In the genomic region with DNA sequence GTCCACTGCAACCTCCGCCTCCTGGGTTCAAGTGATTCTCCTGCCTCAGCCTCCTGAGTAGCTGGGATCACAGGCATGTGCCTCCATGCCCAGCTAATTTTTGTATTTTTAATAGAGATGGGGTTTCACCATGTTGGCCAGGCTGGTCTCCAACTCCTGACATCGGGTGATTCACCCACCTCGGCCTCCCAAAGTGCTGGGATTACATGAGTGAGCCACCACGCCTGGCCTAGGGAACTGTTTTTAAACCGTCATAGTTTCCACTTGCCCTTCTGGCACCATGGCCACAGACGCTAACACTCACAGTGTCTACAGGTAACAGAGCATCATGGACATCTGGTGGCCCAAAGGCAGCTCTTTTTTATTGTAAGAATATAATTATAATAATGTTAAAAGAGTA, we compare ENCODE assay signal across 7 cellular contexts. TPM values are rescaled to one million over a fixed set of nuclear protein-coding genes. Genes with fewer than 3 reads are reported as not detected.
DNase-seq lines count a peak whose midpoint lies in the region; ATAC-seq and TF ChIP-seq lines count a peak whose summit lies in the region.
"Not testable (repeated sequence)": the region's sequence is repeated elsewhere in the genome, so short reads cannot be mapped to it uniquely, and the experiment has no call there.

No MANE protein-coding gene starts in this region.

- TF ChIP-seq EP300 in suprapubic skin (IDR thresholded peaks at IDR 0.05): not testable (repeated sequence)

- TF ChIP-seq POLR2A in suprapubic skin (IDR thresholded peaks at IDR 0.05): not testable (repeated sequence)

- 68 to 72% methylated on average over 6 of the region's 6 CpGs for WGBS in GM23248 (ENCODE audit: low coverage in 1 of 2, low lambda C conversion rate in 2 of 2, missing lambda C conversion rate in 2 of 2), 2 experiments
- WGBS in endodermal cell (ENCODE audit: insufficient coverage in 1 of 2, insufficient read length in 1 of 2), 2 experiments: 77 to 100% methylated on average over 3 to 6 of the region's 6 CpGs
- WGBS in psoas muscle, 3 donors: 73 to 89% (median 82%) methylated on average over 6 of the region's 6 CpGs
- 97% methylated on average over 6 of the region's 6 CpGs for WGBS in suprapubic skin

- H3K9me2 ChIP-seq in GM23248 (ENCODE audit: insufficient read depth): not testable (repeated sequence)

- H3K4me3 Mint-ChIP-seq in activated naive CD8-positive, alpha-beta T cell treated with anti-CD3 and anti-CD28 coated beads, Interleukin-2, amount 10 ng/mL, durations not matched to agents 7 days and 5 days; endodermal cell: not testable (repeated sequence)

- H3K4me1 ChIP-seq in GM23248 (ENCODE audit: insufficient read depth); endodermal cell (ENCODE audit: control insufficient read depth, insufficient read depth, low read length); psoas muscle; suprapubic skin: not testable (repeated sequence)

- intact Hi-C loops in left ventricle myocardium superior (cut with micrococcal nuclease); psoas muscle (cut with DNase I): not testable (repeated sequence)

- H3K27ac Mint-ChIP-seq in activated naive CD8-positive, alpha-beta T cell treated with anti-CD3 and anti-CD28 coated beads, Interleukin-2, amount 10 ng/mL, durations not matched to agents 7 days and 5 days; endodermal cell: not testable (repeated sequence)

- in situ Hi-C loops in GM23248 (cut with MboI): not testable (repeated sequence)

- DNase-seq in GM23248 (peak; percentile 41), RPMI7951 (ENCODE audit: low read depth) (peak; percentile 34), endodermal cell (peak; percentile 8), left ventricle myocardium superior (peak; percentile 3), psoas muscle (peak; percentile 7 to 23), suprapubic skin (ENCODE audit: low spot score in 2 of 2) (peak; percentile 17 to 49)
- DNase-seq in activated naive CD8-positive, alpha-beta T cell treated with anti-CD3 and anti-CD28 coated beads, Interleukin-2, amount 10 ng/mL, durations not matched to agents 7 days and 5 days: peak; percentile 7

- H3K79me2 ChIP-seq in GM23248 (ENCODE audit: insufficient read depth): not testable (repeated sequence)

- TF ChIP-seq CTCF in endodermal cell (conservative IDR thresholded peaks at IDR 0.05); psoas muscle (IDR thresholded peaks at IDR 0.05); suprapubic skin (IDR thresholded peaks at IDR 0.05): not testable (repeated sequence)

- not testable (repeated sequence) for H3K27ac ChIP-seq in GM23248; endodermal cell (ENCODE audit: low read depth, low read length); psoas muscle; suprapubic skin

- H4K20me1 ChIP-seq in GM23248 (ENCODE audit: insufficient read depth): not testable (repeated sequence)

- not testable (repeated sequence) for H3K27me3 ChIP-seq in GM23248 (replicated peaks; ENCODE audit: insufficient read depth); endodermal cell (ENCODE audit: control insufficient read depth, insufficient read depth, low read length, poor library complexity, severe bottlenecking); psoas muscle (ENCODE audit: insufficient read depth in 3 of 3, low read length in 2 of 3); suprapubic skin

- not testable (repeated sequence) for H3K9me3 ChIP-seq in GM23248 (ENCODE audit: low read depth); endodermal cell (ENCODE audit: control insufficient read depth, low read length); psoas muscle; suprapubic skin

- not testable (repeated sequence) for H3F3A ChIP-seq in GM23248 (ENCODE audit: insufficient read depth)

- H3K4me1 Mint-ChIP-seq in activated naive CD8-positive, alpha-beta T cell treated with anti-CD3 and anti-CD28 coated beads, Interleukin-2, amount 10 ng/mL, durations not matched to agents 7 days and 5 days: not testable (repeated sequence)
- peaks cover 15% of the 10 kb centered on the region for H3K4me1 Mint-ChIP-seq in endodermal cell

- ATAC-seq in activated naive CD8-positive, alpha-beta T cell treated with anti-CD3 and anti-CD28 coated beads, Interleukin-2, amount 10 ng/mL, durations not matched to agents 7 days and 5 days (ENCODE audit: low read depth); left ventricle myocardium superior; psoas muscle: not testable (repeated sequence)

- not testable (repeated sequence) for H3K9ac ChIP-seq in GM23248; endodermal cell (ENCODE audit: extremely low read depth, low read length, poor library complexity, severe bottlenecking)

- not testable (repeated sequence) for H3K4me2 ChIP-seq in GM23248 (ENCODE audit: unreplicated experiment)

- not testable (repeated sequence) for H3K36me3 Mint-ChIP-seq in activated naive CD8-positive, alpha-beta T cell treated with anti-CD3 and anti-CD28 coated beads, Interleukin-2, amount 10 ng/mL, durations not matched to agents 7 days and 5 days; endodermal cell (ENCODE audit: low read depth)

- POLR2A ChIA-PET in activated naive CD8-positive, alpha-beta T cell treated with anti-CD3 and anti-CD28 coated beads, Interleukin-2, amount 10 ng/mL, durations not matched to agents 7 days and 5 days (lab: Charles Lee): not testable (repeated sequence)

- not testable (repeated sequence) for H3K4me3 ChIP-seq in GM23248; endodermal cell (ENCODE audit: low read length); psoas muscle; suprapubic skin

- not testable (repeated sequence) for H3K9me3 Mint-ChIP-seq in activated naive CD8-positive, alpha-beta T cell treated with anti-CD3 and anti-CD28 coated beads, Interleukin-2, amount 10 ng/mL, durations not matched to agents 7 days and 5 days; endodermal cell

- H3K27me3 Mint-ChIP-seq in activated naive CD8-positive, alpha-beta T cell treated with anti-CD3 and anti-CD28 coated beads, Interleukin-2, amount 10 ng/mL, durations not matched to agents 7 days and 5 days: not testable (repeated sequence)
- H3K27me3 Mint-ChIP-seq in endodermal cell (ENCODE audit: insufficient read depth): peaks cover 13% of the 10 kb centered on the region

- H3K36me3 ChIP-seq in GM23248 (ENCODE audit: low read depth); endodermal cell (ENCODE audit: control insufficient read depth, insufficient read depth, low read length); psoas muscle (ENCODE audit: insufficient read depth in 1 of 2, low read depth in 1 of 2); suprapubic skin: not testable (repeated sequence)

- H2AFZ ChIP-seq in GM23248: not testable (repeated sequence)

RNA-seq across cellular contexts. Expression of a gene that starts 32.4 kb away (rescaled TPM):
- 26.6 and 28.4 TPM in 2 replicates for total RNA-seq in GM23248 (2014; rRNA removed; shearing (Covaris generic))
- polyA plus RNA-seq in GM23248 (2016; fragmentation: Nextera tagmentation; extraction: Ambion mirVana) (20.9 and 21.9 TPM in 2 replicates), psoas muscle (10 to 100 TPM; 10.4 to 24.3 (median 22.0) TPM)
- 15.4 and 20.2 TPM in 2 replicates for total RNA-seq in RPMI7951 (2014; rRNA removed; shearing (Covaris generic))
- total RNA-seq in activated naive CD8-positive, alpha-beta T cell treated with anti-CD3 and anti-CD28 coated beads, Interleukin-2, amount 10 ng/mL, durations not matched to agents 7 days and 5 days: 10 to 100 TPM; 28.8 to 29.3 TPM
- total RNA-seq in endodermal cell (10 to 100 TPM; 65.3 to 67.5 TPM), left ventricle myocardium superior (49.5 TPM), psoas muscle (10 to 100 TPM; 30.0 to 37.6 (median 35.4) TPM), suprapubic skin (100 to 1,000 TPM in 1 of 4 donors, 10 to 100 TPM in 3; 71.9 to 104 (median 79.5) TPM)
- 77.5 TPM for polyA plus RNA-seq in endodermal cell (2013, experiment 1 of 2)
- polyA plus RNA-seq in endodermal cell (2013, experiment 2 of 2): 68.6 TPM
